Comparison of ENCODE assay signal across 21 cellular contexts in genomic region chr15:37934340-37934739, GRCh38. TPM values are rescaled to one million over a fixed set of nuclear protein-coding genes. Genes with fewer than 3 reads are reported as not detected.
DNase-seq lines count a peak whose midpoint lies in the region; ATAC-seq and TF ChIP-seq lines count a peak whose summit lies in the region.
"Had no signal": no experiment of that assay in that cellular context is flagged by ENCODE, and none has a peak within 500 bp of the region (broad histone marks: within the 10 kb centered on the region; RNA-seq: fewer than 3 reads in every experiment).

TSS of gene TMCO5A (plus strand) at chr15:37934640. CDS start at chr15:37936324, 1,684 bp downstream.

- H4K8ac ChIP-seq in IMR-90 (ENCODE audit: low read depth in 2 of 2, low read length in 2 of 2) (peak within 1 kb of the TSS; percentile 67 to 82; a peak in 3 of 4 replicates), mesenchymal stem cell (ENCODE audit: low read length) (no peak within 1 kb of the TSS)

- no peak for TF ChIP-seq RAD21 in IMR-90 (IDR thresholded peaks at IDR 0.05; ENCODE audit: low read length)

- no peaks in the 10 kb centered on the region for H4K20me1 ChIP-seq in IMR-90 (ENCODE audit: insufficient read depth, low read length)

- POLR2A ChIA-PET in IMR-90 (lab: Charles Lee; ENCODE audit: unreplicated experiment), result no interaction called here

- TF ChIP-seq POLR2A in IMR-90 (IDR thresholded peaks at IDR 0.05; ENCODE audit: low read depth, low read length) (no peak), testis (IDR thresholded peaks at IDR 0.05) (no peak), right lobe of liver (IDR thresholded peaks at IDR 0.05) (no peak)

- no peaks in the 10 kb centered on the region for H3K36me3 Mint-ChIP-seq in T-helper 2 cell treated with Interferon-gamma antibody and Interleukin-4, amounts not matched to agents 5 μg/mL and 100 μg/mL, for 36 hours (ENCODE audit: low read depth)
- H3K36me3 Mint-ChIP-seq: CD4-positive, alpha-beta memory T cell had no signal

- peaks cover 4% of the 10 kb centered on the region for H3K9me1 ChIP-seq in IMR-90 (ENCODE audit: insufficient read depth, low read length)

- H3K9ac ChIP-seq in IMR-90 (ENCODE audit: low read depth, low read length), result 0 out of 2 replicates have a peak within 1 kb of the TSS, but pooled peaks have one; percentile 0
- H3K9ac ChIP-seq in mesenchymal stem cell (ENCODE audit: low read length), result no peak within 1 kb of the TSS

- H3K79me1 ChIP-seq in IMR-90 (ENCODE audit: low read depth in 1 of 2, low read length in 2 of 2) (no peaks in the 10 kb centered on the region), mesenchymal stem cell (replicated peaks; ENCODE audit: low read length, poor library complexity, severe bottlenecking) (no peaks in the 10 kb centered on the region)

- no CpG with 5 or more reads among the region's 1 CpG for WGBS in IMR-90 (ENCODE audit: extremely low coverage in 2 of 2, insufficient read length in 1 of 2), 2 experiments
- WGBS in mesenchymal stem cell, result 100% methylated on average over 1 of the region's 1 CpG
- 94 to 100% methylated on average over 1 of the region's 1 CpG for WGBS in testis, 2 donors
- WGBS in right lobe of liver (ENCODE audit: insufficient coverage, low coverage, low lambda C conversion rate, missing lambda C conversion rate), result 9% methylated on average over 1 of the region's 1 CpG

- peak within 1 kb of the TSS; percentile 29 for H3K23ac ChIP-seq in IMR-90 (ENCODE audit: low read depth, low read length)
- no peak within 1 kb of the TSS for H3K23ac ChIP-seq in mesenchymal stem cell (ENCODE audit: low read length in 2 of 2)

- H3K4me1 ChIP-seq in ACC112 (ENCODE audit: control insufficient read depth, insufficient read depth, low read length, unreplicated experiment) (peaks cover 33% of the 10 kb centered on the region), IMR-90 (ENCODE audit: control insufficient read depth, insufficient read depth, low read length) (peaks cover 13% of the 10 kb centered on the region), mesenchymal stem cell (ENCODE audit: control insufficient read depth, insufficient read depth, low read depth, low read length) (no peaks in the 10 kb centered on the region), testis (no peaks in the 10 kb centered on the region), right lobe of liver (no peaks in the 10 kb centered on the region)
- H3K4me1 ChIP-seq: HAP-1 had no signal

- no peaks in the 10 kb centered on the region for H3K4me1 Mint-ChIP-seq in T-helper 2 cell treated with Interferon-gamma antibody and Interleukin-4, amounts not matched to agents 5 μg/mL and 100 μg/mL, for 36 hours (ENCODE audit: low read depth)
- H3K4me1 Mint-ChIP-seq: CD4-positive, alpha-beta memory T cell had no signal

- ATAC-seq in IMR-90 (ENCODE audit: low read depth) (no peak), right lobe of liver (no peak)

- H2BK120ac ChIP-seq in IMR-90 (ENCODE audit: low read depth, low read length) (peak within 1 kb of the TSS; percentile 97), mesenchymal stem cell (ENCODE audit: low read depth, low read length) (peak within 1 kb of the TSS; percentile 29)

- TF ChIP-seq CTCF in IMR-90 (conservative IDR thresholded peaks at IDR 0.05; ENCODE audit: low read depth, low read length) (no peak), testis (IDR thresholded peaks at IDR 0.05) (no peak), right lobe of liver (IDR thresholded peaks at IDR 0.05) (no peak)

- H3K4me2 ChIP-seq in IMR-90 (ENCODE audit: low read depth, low read length), result peak within 1 kb of the TSS; percentile 64
- no peak within 1 kb of the TSS for H3K4me2 ChIP-seq in mesenchymal stem cell (ENCODE audit: low read length, poor library complexity, severe bottlenecking)

- dilution Hi-C loops in IMR-90 (cut with HindIII; ENCODE audit: low sequenced_read_pairs, unreplicated experiment), result no loop called here

- H3K14ac ChIP-seq in IMR-90 (replicated peaks; ENCODE audit: low read depth, low read length), result peak within 1 kb of the TSS; percentile 93
- no peak within 1 kb of the TSS for H3K14ac ChIP-seq in mesenchymal stem cell (ENCODE audit: low read length in 2 of 2)

- peak within 1 kb of the TSS; percentile 11 to 38 for H2BK12ac ChIP-seq in mesenchymal stem cell (ENCODE audit: low read length in 2 of 2)

- peak within 1 kb of the TSS; percentile 45 for H3K56ac ChIP-seq in IMR-90 (ENCODE audit: extremely low read depth, insufficient read depth, low read length)

- H3K36me3 ChIP-seq in ACC112 (ENCODE audit: insufficient read depth, low read length) (no peaks in the 10 kb centered on the region), IMR-90 (ENCODE audit: control insufficient read depth, insufficient read depth, low read length) (no peaks in the 10 kb centered on the region), mesenchymal stem cell (ENCODE audit: control insufficient read depth in 1 of 2, insufficient read depth in 2 of 2, low read depth in 1 of 2, low read length in 2 of 2) (no peaks in the 10 kb centered on the region), testis (ENCODE audit: low read depth, missing control alignments) (no peaks in the 10 kb centered on the region), right lobe of liver (no peaks in the 10 kb centered on the region)
- H3K36me3 ChIP-seq: HAP-1 had no signal

- no peak within 1 kb of the TSS for H3K4me3 Mint-ChIP-seq in T-helper 2 cell treated with Interferon-gamma antibody and Interleukin-4, amounts not matched to agents 5 μg/mL and 100 μg/mL, for 36 hours
- H3K4me3 Mint-ChIP-seq: CD4-positive, alpha-beta memory T cell had no signal

- no TSS peak for BruUV-seq in IMR-90 (replicated peaks; lab: Mats Ljungman, UMichigan)

- in situ Hi-C loops in IMR-90 (cut with MboI; ENCODE audit: low sequenced_read_pairs), result no loop called here

- no peaks in the 10 kb centered on the region for H3K79me2 ChIP-seq in ACC112 (ENCODE audit: control insufficient read depth, insufficient read depth, low read length, unreplicated experiment)

- H3K18ac ChIP-seq in IMR-90 (ENCODE audit: low read depth, low read length), result peak within 1 kb of the TSS; percentile 97
- peak within 1 kb of the TSS in 1 of 2 experiments; percentile 85 for H3K18ac ChIP-seq in mesenchymal stem cell (ENCODE audit: low read depth in 1 of 2, low read length in 2 of 2)

- no peak within 1 kb of the TSS for H3K27ac Mint-ChIP-seq in T-helper 2 cell treated with Interferon-gamma antibody and Interleukin-4, amounts not matched to agents 5 μg/mL and 100 μg/mL, for 36 hours
- H3K27ac Mint-ChIP-seq: CD4-positive, alpha-beta memory T cell had no signal

- H2BK15ac ChIP-seq in IMR-90 (ENCODE audit: low read depth, low read length), result peak within 1 kb of the TSS; percentile 93
- H2BK15ac ChIP-seq in mesenchymal stem cell (ENCODE audit: low read depth, poor library complexity, severe bottlenecking), result no peak within 1 kb of the TSS

- H3K27ac ChIP-seq in ACC112 (ENCODE audit: low read depth, low read length), result peak within 1 kb of the TSS; percentile 42
- H3K27ac ChIP-seq in IMR-90 (ENCODE audit: insufficient read depth, low read length), result peak within 1 kb of the TSS; percentile 94
- H3K27ac ChIP-seq in mesenchymal stem cell (ENCODE audit: low read length, poor library complexity, severe bottlenecking), result no peak within 1 kb of the TSS
- H3K27ac ChIP-seq in testis, result no peak within 1 kb of the TSS
- H3K27ac ChIP-seq in right lobe of liver, result no peak within 1 kb of the TSS
- H3K27ac ChIP-seq: 22Rv1 had no signal

- H2AK5ac ChIP-seq in IMR-90 (ENCODE audit: low read depth, low read length) (peak within 1 kb of the TSS; percentile 89), mesenchymal stem cell (ENCODE audit: low read length, severe bottlenecking) (no peak within 1 kb of the TSS)

- H2BK5ac ChIP-seq in IMR-90 (ENCODE audit: low read depth, low read length, poor library complexity, severe bottlenecking) (peak within 1 kb of the TSS; percentile 96), mesenchymal stem cell (ENCODE audit: low read depth, low read length, poor library complexity, severe bottlenecking) (no peak within 1 kb of the TSS)

- H2AFZ ChIP-seq in ACC112 (ENCODE audit: low read length, unreplicated experiment), result no peak within 1 kb of the TSS
- H2AFZ ChIP-seq in IMR-90 (replicated peaks; ENCODE audit: low read length, poor library complexity), result no peak within 1 kb of the TSS
- H2AFZ ChIP-seq in mesenchymal stem cell (ENCODE audit: low read depth, low read length), result no peak within 1 kb of the TSS

- H3K9me3 ChIP-seq in IMR-90 (ENCODE audit: control insufficient read depth, insufficient read depth, low read length) (no peaks in the 10 kb centered on the region), mesenchymal stem cell (ENCODE audit: control insufficient read depth, low read length) (no peaks in the 10 kb centered on the region), testis (no peaks in the 10 kb centered on the region), right lobe of liver (no peaks in the 10 kb centered on the region)
- H3K9me3 ChIP-seq: HAP-1 had no signal

- H3K9me3 Mint-ChIP-seq in T-helper 2 cell treated with Interferon-gamma antibody and Interleukin-4, amounts not matched to agents 5 μg/mL and 100 μg/mL, for 36 hours, result no peaks in the 10 kb centered on the region

- intact Hi-C loops in IMR-90 (cut with micrococcal nuclease), result no loop called here
- intact Hi-C loops in testis (cut with DNase I; ENCODE audit: low total_unique reads), result no loop called here
- intact Hi-C loops in right lobe of liver (cut with DNase I), result no loop called here

- H3K4ac ChIP-seq in IMR-90 (ENCODE audit: low read depth, low read length) (peak within 1 kb of the TSS; percentile 90), mesenchymal stem cell (ENCODE audit: low read depth in 1 of 2, low read length in 2 of 2) (peak within 1 kb of the TSS in 1 of 2 experiments; percentile 45)

- peak within 1 kb of the TSS; percentile 86 for H4K5ac ChIP-seq in IMR-90 (ENCODE audit: low read depth, low read length)

- H3K27me3 Mint-ChIP-seq in T-helper 2 cell treated with Interferon-gamma antibody and Interleukin-4, amounts not matched to agents 5 μg/mL and 100 μg/mL, for 36 hours (ENCODE audit: low read depth), result no peaks in the 10 kb centered on the region

- CTCF ChIA-PET in IMR-90 (lab: Yijun Ruan, JAX), result no interaction called here

- DNase-seq in IMR-90, result no peak
- DNase-seq in mesenchymal stem cell, result no peak
- DNase-seq in testis, result no peak
- DNase-seq in stimulated activated CD4-positive, alpha-beta T cell treated with anti-CD3 and anti-CD28 coated beads, Interleukin-4, amount 100 ng/mL, for 24 hours, result no peak
- no peak for DNase-seq in T-helper 2 cell treated with Interferon-gamma antibody and Interleukin-4, amounts not matched to agents 5 μg/mL and 100 μg/mL, for 36 hours (ENCODE audit: low spot score)
- DNase-seq in right lobe of liver, result no peak
- DNase-seq: ACHN; C1 segment of cervical spinal cord; Calu3; CD4-positive, alpha-beta memory T cell; COR-L47; DMS53; DMS79 treated with DMSO at 0.1 percent for 48 hours; GF-D8; GOT3 had no signal

- H3K27me3 ChIP-seq in ACC112 (ENCODE audit: insufficient read depth, low read length) (no peaks in the 10 kb centered on the region), IMR-90 (ENCODE audit: control insufficient read depth, insufficient read depth, low read length) (no peaks in the 10 kb centered on the region), mesenchymal stem cell (ENCODE audit: control insufficient read depth in 1 of 2, insufficient read depth in 1 of 2, low read length in 2 of 2) (peaks cover 0 to 10% of the 10 kb centered on the region in 2 experiments), testis (no peaks in the 10 kb centered on the region), right lobe of liver (no peaks in the 10 kb centered on the region)

- H3K4me3 ChIP-seq in ACC112 (ENCODE audit: low read depth, low read length), result no peak within 1 kb of the TSS
- no peak within 1 kb of the TSS for H3K4me3 ChIP-seq in IMR-90 (ENCODE audit: insufficient read depth, low read depth, low read length)
- H3K4me3 ChIP-seq in mesenchymal stem cell (ENCODE audit: insufficient read depth in 1 of 2, low read depth in 1 of 2, low read length in 2 of 2), result no peak within 1 kb of the TSS
- H3K4me3 ChIP-seq in testis, result no peak within 1 kb of the TSS
- H3K4me3 ChIP-seq in right lobe of liver, result no peak within 1 kb of the TSS
- H3K4me3 ChIP-seq: HAP-1 had no signal

- H2BK20ac ChIP-seq in IMR-90 (ENCODE audit: low read depth, low read length), result peak within 1 kb of the TSS; percentile 97

- H4K91ac ChIP-seq in IMR-90 (ENCODE audit: insufficient read depth, low read depth, low read length) (peak within 1 kb of the TSS; percentile 88), mesenchymal stem cell (ENCODE audit: low read length) (no peak within 1 kb of the TSS)

- H2AK9ac ChIP-seq in IMR-90 (replicated peaks; ENCODE audit: low read depth, low read length, poor library complexity), result no peak within 1 kb of the TSS

RNA-seq across cellular contexts. Expression of gene TMCO5A, which starts in this region (rescaled TPM):
- not detected in 2 replicates for total RNA-seq in IMR-90 (2012; rRNA removed)
- polyA plus RNA-seq in IMR-90 (2012; rRNA removed), result not detected in 2 replicates
- not detected in 2 replicates for polyA plus RNA-seq in IMR-90 (2012; cell fraction: cytosol; rRNA removed)
- 0.07 TPM in 1 of 2 replicates, not detected in the other for polyA plus RNA-seq in IMR-90 (2012; cell fraction: nucleus; rRNA removed; ENCODE audit: low replicate concordance)
- polyA plus RNA-seq in mesenchymal stem cell (2013, experiment 1 of 2), result not detected
- not detected for polyA plus RNA-seq in mesenchymal stem cell (2013, experiment 2 of 2)
- total RNA-seq in testis, result 100 to 1,000 TPM in 1 of 2 donors, 10 to 100 TPM in 1; 39.5 to 129 TPM
- polyA plus RNA-seq in testis (ENCODE audit: insufficient read depth, low read depth, low replicate concordance), result 100 TPM
- total RNA-seq in right lobe of liver, result not detected
- total RNA-seq: Calu3; CD4-positive, alpha-beta memory T cell; Daoy; G401 had no signal
- polyA plus RNA-seq: BJ; CD4-positive, alpha-beta memory T cell had no signal

Comparison
In these comparisons a context has a peak if more than half of its experiments do, and no peak if none do; other contexts are left out.
1. RNA of gene TMCO5A (total RNA-seq): 39.5 to 129 TPM in testis; not detected in IMR-90 and not detected in right lobe of liver; every median in the first group is over 10 times any median in the second.
2. RNA of gene TMCO5A (polyA plus RNA-seq): 100 TPM in testis (single experiment); 0.07 TPM in IMR-90; every median in the first group is over 10 times any median in the second.
3. H3K27ac ChIP-seq: peak in ACC112 (single experiment) and IMR-90 (single experiment); none in mesenchymal stem cell (single experiment), testis (0 of 2) and right lobe of liver (0 of 3).